In genomic region chr10:71767420-71768035, GRCh38 we compare ENCODE assay signal across 9 cellular contexts. TPM values are rescaled to one million over a fixed set of nuclear protein-coding genes. Genes with fewer than 3 reads are reported as not detected.
DNase-seq lines count a peak whose midpoint lies in the region; ATAC-seq, FAIRE-seq and TF ChIP-seq lines count a peak whose summit lies in the region.
"Had no signal": no experiment of that assay in that cellular context is flagged by ENCODE, and none has a peak within 500 bp of the region (broad histone marks: within the 10 kb centered on the region; RNA-seq: fewer than 3 reads in every experiment).

No MANE protein-coding gene starts in this region.

- DNase-seq in A549 (ENCODE audit: low read depth in 1 of 2, low spot score in 1 of 2) (peak; percentile 32 to 86), endodermal cell (no peak), naive B cell (no peak), DMS79 (lab: John Stamatoyannopoulos, UW) (no peak), GM19238 (ENCODE audit: insufficient read length, low spot score) (no peak), cortex of kidney (lab: John Stamatoyannopoulos, UW) (no peak)
- no peak for DNase-seq in activated effector memory CD4-positive, alpha-beta T cell treated with Interleukin-2 at 50 U/mL for 16 hours

- ATAC-seq in A549 (peak; percentile 37 to 54), naive B cell (ENCODE audit: low read depth in 2 of 2) (no peak)

- no peak for TF ChIP-seq RAD21 in A549 (conservative IDR thresholded peaks at IDR 0.05 in 1 of 2, IDR thresholded peaks at IDR 0.05 in 1 of 2)

- H3K9me3 Mint-ChIP-seq in endodermal cell = no peaks in the 10 kb centered on the region
- H3K9me3 Mint-ChIP-seq in naive B cell = no peaks in the 10 kb centered on the region

- CTCF ChIA-PET in A549 (lab: Yijun Ruan, JAX) = interaction anchor here (0.9 to 4.7 kb wide), 16 partner anchors 8 to 452 kb away, joined by 3 to 22 read pairs (median 6); partner anchors contain the start of gene SLC29A3

- no peak for FAIRE-seq in A549 (lab: Jason Lieb, UNC)

- H3K4me1 ChIP-seq in A549 = peaks cover 91% of the 10 kb centered on the region
- no peaks in the 10 kb centered on the region for H3K4me1 ChIP-seq in endodermal cell (ENCODE audit: control insufficient read depth, insufficient read depth, low read length)

- 2% methylated on average over 9 of the region's 10 CpGs for WGBS in A549 (ENCODE audit: missing lambda C conversion rate)
- 85 to 86% methylated on average over 9 to 10 of the region's 10 CpGs for WGBS in endodermal cell (ENCODE audit: insufficient coverage in 1 of 2, insufficient read length in 1 of 2), 2 experiments

- TF ChIP-seq POLR2A in A549 (IDR thresholded peaks at IDR 0.05; ENCODE audit: low read length) = no peak

- peak overlapping the region; percentile 92 for H3K4me2 ChIP-seq in A549

- no peaks in the 10 kb centered on the region for H3K36me3 ChIP-seq in endodermal cell (ENCODE audit: control insufficient read depth, insufficient read depth, low read length)

- H3K36me3 Mint-ChIP-seq in endodermal cell (ENCODE audit: low read depth) = no peaks in the 10 kb centered on the region
- no peaks in the 10 kb centered on the region for H3K36me3 Mint-ChIP-seq in naive B cell

- POLR2A ChIA-PET in A549 (lab: Yijun Ruan, JAX) = interaction anchor here (1.1 to 2.0 kb wide), 7 partner anchors 39 to 909 kb away, joined by 3 to 10 read pairs (median 3); partner anchors contain the start of gene PSAP

- TF ChIP-seq CTCF in A549 (IDR thresholded peaks at IDR 0.05) = no peak
- TF ChIP-seq CTCF in endodermal cell (conservative IDR thresholded peaks at IDR 0.05) = no peak

- H3K9ac ChIP-seq in endodermal cell (ENCODE audit: extremely low read depth, low read length, poor library complexity, severe bottlenecking) = no peak overlapping the region

- no peak for TF ChIP-seq EP300 in A549 (IDR thresholded peaks at IDR 0.05)

- H3K27ac Mint-ChIP-seq in endodermal cell (no peak overlapping the region), naive B cell (peak overlapping the region; percentile 72 to 99 (median 98))

- H3K9me3 ChIP-seq in A549 = no peaks in the 10 kb centered on the region
- no peaks in the 10 kb centered on the region for H3K9me3 ChIP-seq in endodermal cell (ENCODE audit: control insufficient read depth, low read length)

- peak overlapping the region; percentile 98 to 99 for H3K27ac ChIP-seq in A549
- H3K27ac ChIP-seq in endodermal cell (ENCODE audit: low read depth, low read length) = peak overlapping the region; percentile 41

- H3K4me3 Mint-ChIP-seq in endodermal cell = no peak overlapping the region
- H3K4me3 Mint-ChIP-seq in naive B cell = peak overlapping the region; percentile 55 to 89 (median 84)

- H3K27me3 ChIP-seq in endodermal cell (ENCODE audit: control insufficient read depth, insufficient read depth, low read length, poor library complexity, severe bottlenecking) = peaks cover 17% of the 10 kb centered on the region

- H3K4me3 ChIP-seq in A549 = no peak overlapping the region
- H3K4me3 ChIP-seq in endodermal cell (ENCODE audit: low read length) = no peak overlapping the region

- peaks cover 5% of the 10 kb centered on the region for H3K4me1 Mint-ChIP-seq in endodermal cell
- H3K4me1 Mint-ChIP-seq in naive B cell = peaks cover 64 to 73% (median 68%) of the 10 kb centered on the region in 3 donors

- H3K27me3 Mint-ChIP-seq in endodermal cell (ENCODE audit: insufficient read depth) (peaks cover 44% of the 10 kb centered on the region), naive B cell (no peaks in the 10 kb centered on the region)

TF ChIP-seq in A549, 52 proteins besides CTCF, POLR2A, EP300 and RAD21 (continues in another document):
- TF ChIP-seq MAFK (IDR thresholded peaks at IDR 0.05; ENCODE audit: partially characterized antibody) (peak; percentile 20), HOXB13 (CRISPR knock-in tag; IDR thresholded peaks at IDR 0.05; ENCODE audit: low read depth) (peak; percentile 84)
- TF ChIP-seq, protein P1, sequence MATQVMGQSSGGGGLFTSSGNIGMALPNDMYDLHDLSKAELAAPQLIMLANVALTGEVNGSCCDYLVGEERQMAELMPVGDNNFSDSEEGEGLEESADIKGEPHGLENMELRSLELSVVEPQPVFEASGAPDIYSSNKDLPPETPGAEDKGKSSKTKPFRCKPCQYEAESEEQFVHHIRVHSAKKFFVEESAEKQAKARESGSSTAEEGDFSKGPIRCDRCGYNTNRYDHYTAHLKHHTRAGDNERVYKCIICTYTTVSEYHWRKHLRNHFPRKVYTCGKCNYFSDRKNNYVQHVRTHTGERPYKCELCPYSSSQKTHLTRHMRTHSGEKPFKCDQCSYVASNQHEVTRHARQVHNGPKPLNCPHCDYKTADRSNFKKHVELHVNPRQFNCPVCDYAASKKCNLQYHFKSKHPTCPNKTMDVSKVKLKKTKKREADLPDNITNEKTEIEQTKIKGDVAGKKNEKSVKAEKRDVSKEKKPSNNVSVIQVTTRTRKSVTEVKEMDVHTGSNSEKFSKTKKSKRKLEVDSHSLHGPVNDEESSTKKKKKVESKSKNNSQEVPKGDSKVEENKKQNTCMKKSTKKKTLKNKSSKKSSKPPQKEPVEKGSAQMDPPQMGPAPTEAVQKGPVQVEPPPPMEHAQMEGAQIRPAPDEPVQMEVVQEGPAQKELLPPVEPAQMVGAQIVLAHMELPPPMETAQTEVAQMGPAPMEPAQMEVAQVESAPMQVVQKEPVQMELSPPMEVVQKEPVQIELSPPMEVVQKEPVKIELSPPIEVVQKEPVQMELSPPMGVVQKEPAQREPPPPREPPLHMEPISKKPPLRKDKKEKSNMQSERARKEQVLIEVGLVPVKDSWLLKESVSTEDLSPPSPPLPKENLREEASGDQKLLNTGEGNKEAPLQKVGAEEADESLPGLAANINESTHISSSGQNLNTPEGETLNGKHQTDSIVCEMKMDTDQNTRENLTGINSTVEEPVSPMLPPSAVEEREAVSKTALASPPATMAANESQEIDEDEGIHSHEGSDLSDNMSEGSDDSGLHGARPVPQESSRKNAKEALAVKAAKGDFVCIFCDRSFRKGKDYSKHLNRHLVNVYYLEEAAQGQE (IDR thresholded peaks at IDR 0.05) = no peak

TF ChIP-seq in PFSK-1, 5 proteins besides CTCF, POLR2A, EP300 and RAD21:
- no peak for TF ChIP-seq POLR2AphosphoS5 (IDR thresholded peaks at IDR 0.05; ENCODE audit: low read depth, low read length)
- TF ChIP-seq FOXP2 (optimal IDR thresholded peaks at IDR 0.05; ENCODE audit: borderline replicate concordance, extremely low read depth, extremely low read length, insufficient read depth) = peak; percentile 17
TF ChIP-seq in PFSK-1: peak in this region for 1.

RNA-seq across cellular contexts. Expression of gene VSIR, which starts 5.8 kb away (rescaled TPM):
- 18.5 and 23.5 TPM in 2 replicates for polyA plus RNA-seq in A549 (2011; rRNA removed)
- 22.2 and 38.1 TPM in 2 replicates for polyA plus RNA-seq in A549 (2012; cell fraction: cytosol; rRNA removed)
- 49.7 and 59.1 TPM in 2 replicates for polyA plus RNA-seq in A549 (2012; cell fraction: nucleus; rRNA removed)
- polyA plus RNA-seq in A549 (2017; fragmentation: RNase III; extraction: RNeasy Plus Mini Kit Qiagen cat#74134 plus additional on column Dnase treatment) = 15.5 to 19.3 TPM (median 19.1 TPM) in 3 replicates
- 17.6 and 24.3 TPM in 2 replicates for polyA minus RNA-seq in A549 (2011; rRNA and poly(A)+ RNA removed)
- not detected for polyA plus RNA-seq in PFSK-1 (2012; ENCODE audit: insufficient read length, low read depth)
- total RNA-seq in endodermal cell = under 1 TPM; 0.07 to 0.68 TPM
- polyA plus RNA-seq in endodermal cell (2013, experiment 1 of 2) = 0.61 TPM
- 0.12 TPM for polyA plus RNA-seq in endodermal cell (2013, experiment 2 of 2)
- polyA plus RNA-seq in naive B cell (ENCODE audit: low read depth in 6 of 6) = 10 to 100 TPM; 59.8 to 84.3 (median 64.0) TPM

RNA-seq across cellular contexts. Expression of gene C10orf105, which starts 48.0 kb away (rescaled TPM):
- polyA plus RNA-seq in A549 (2011; rRNA removed) (not detected in 2 replicates), A549 (2017; fragmentation: RNase III; extraction: RNeasy Plus Mini Kit Qiagen cat#74134 plus additional on column Dnase treatment) (not detected in 3 replicates), naive B cell (ENCODE audit: low read depth in 6 of 6) (not detected)
- polyA plus RNA-seq in A549 (2012; cell fraction: cytosol; rRNA removed) = not detected in 2 replicates
- polyA plus RNA-seq in A549 (2012; cell fraction: nucleus; rRNA removed) = not detected in 2 replicates
- not detected in 2 replicates for polyA minus RNA-seq in A549 (2011; rRNA and poly(A)+ RNA removed)
- polyA plus RNA-seq in PFSK-1 (2012; ENCODE audit: insufficient read length, low read depth) = not detected
- total RNA-seq in endodermal cell = under 1 TPM; 0.13 to 0.33 TPM
- 0.64 TPM for polyA plus RNA-seq in endodermal cell (2013, experiment 1 of 2)
- polyA plus RNA-seq in endodermal cell (2013, experiment 2 of 2) = 0.66 TPM
- total RNA-seq: Daoy had no signal

Comparison
In these comparisons a context has a peak if more than half of its experiments do, and no peak if none do; other contexts are left out.
1. ATAC-seq: peak in A549 (2 of 2); none in naive B cell (0 of 2).
2. DNase-seq: peak in A549 (2 of 2); none in endodermal cell (single experiment), naive B cell (single experiment), DMS79 (single experiment), activated effector memory CD4-positive, alpha-beta T cell treated with Interleukin-2 at 50 U/mL for 16 hours (single experiment), GM19238 (single experiment) and cortex of kidney (single experiment).